ENCODE assay signal across 2 cellular contexts in genomic region chr1:8567146-8567545, GRCh38.
A peak's percentile ranks its signal among the peaks of the same experiment; 100 is the strongest.
TF ChIP-seq lines count a peak whose summit lies in the region.

No MANE protein-coding gene starts in this region.

TF ChIP-seq in HepG2, 621 proteins besides CTCF, POLR2A, EP300 and RAD21 (continued from another document):
- TF ChIP-seq, protein P1, sequence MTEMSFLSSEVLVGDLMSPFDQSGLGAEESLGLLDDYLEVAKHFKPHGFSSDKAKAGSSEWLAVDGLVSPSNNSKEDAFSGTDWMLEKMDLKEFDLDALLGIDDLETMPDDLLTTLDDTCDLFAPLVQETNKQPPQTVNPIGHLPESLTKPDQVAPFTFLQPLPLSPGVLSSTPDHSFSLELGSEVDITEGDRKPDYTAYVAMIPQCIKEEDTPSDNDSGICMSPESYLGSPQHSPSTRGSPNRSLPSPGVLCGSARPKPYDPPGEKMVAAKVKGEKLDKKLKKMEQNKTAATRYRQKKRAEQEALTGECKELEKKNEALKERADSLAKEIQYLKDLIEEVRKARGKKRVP (CRISPR knock-in tag; IDR thresholded peaks at IDR 0.05): peak in 1 of 2 experiments; percentile 78; a peak in 2 of 4 replicates
- TF ChIP-seq ZBTB26 (CRISPR knock-in tag; IDR thresholded peaks at IDR 0.05; ENCODE audit: borderline replicate concordance): no peak

TF ChIP-seq in WTC11, 78 proteins besides CTCF, POLR2A, EP300 and RAD21 (continued from another document):
- no peak for TF ChIP-seq ATF2 (CRISPR knock-in tag; IDR thresholded peaks at IDR 0.05; ENCODE audit: borderline replicate concordance, low read depth)
- no peak for TF ChIP-seq SP1 (CRISPR knock-in tag; conservative IDR thresholded peaks at IDR 0.05)
- no peak for TF ChIP-seq GTF2I (CRISPR knock-in tag; conservative IDR thresholded peaks at IDR 0.05)
- no peak for TF ChIP-seq USF1 (CRISPR knock-in tag; IDR thresholded peaks at IDR 0.05)
- TF ChIP-seq GABPB1 (CRISPR knock-in tag; IDR thresholded peaks at IDR 0.05): peak; percentile 74
- TF ChIP-seq EMX1 (CRISPR knock-in tag; IDR thresholded peaks at IDR 0.05): no peak
- no peak for TF ChIP-seq IRF2 (CRISPR knock-in tag; IDR thresholded peaks at IDR 0.05; ENCODE audit: borderline replicate concordance, low read depth)
